8 cellular contexts compared by ENCODE assay signal in the genomic region with DNA sequence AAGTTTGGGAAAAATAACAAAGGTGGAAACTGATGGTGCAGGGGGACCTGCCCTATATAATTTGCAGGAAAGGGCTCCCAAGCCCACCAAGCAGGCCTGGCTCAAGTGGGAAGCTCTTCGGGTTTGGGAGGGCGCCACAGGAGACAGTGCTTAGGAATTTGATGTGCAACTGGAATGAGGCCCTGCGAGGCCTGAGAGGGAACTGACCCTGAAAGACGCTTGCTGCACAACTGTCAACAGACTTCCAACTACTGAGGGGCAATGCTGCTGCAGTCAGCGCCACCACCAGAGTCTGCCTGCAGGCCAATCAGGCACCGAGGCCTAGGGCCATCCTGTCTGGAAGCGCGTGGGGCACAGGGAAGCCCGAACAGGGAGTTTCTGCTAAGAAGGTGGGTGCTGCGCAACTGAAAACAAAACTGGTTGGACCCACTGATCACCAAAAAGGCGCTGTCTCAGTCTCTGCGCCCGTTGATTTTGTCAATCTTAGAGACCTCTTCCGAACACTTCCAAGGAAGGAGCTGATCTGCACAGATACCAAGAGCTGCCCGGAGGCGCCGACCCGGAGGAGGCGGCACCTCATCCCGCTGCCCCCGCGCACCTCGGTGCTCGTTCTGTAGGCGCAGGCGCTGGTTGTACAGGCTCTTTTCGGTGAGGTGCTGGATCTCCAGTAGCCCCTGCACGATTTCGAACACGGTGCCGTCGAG. TPM values are rescaled to one million over a fixed set of nuclear protein-coding genes. Genes with fewer than 3 reads are reported as not detected.
DNase-seq lines count a peak whose midpoint lies in the region; ATAC-seq, FAIRE-seq and TF ChIP-seq lines count a peak whose summit lies in the region.

No MANE protein-coding gene starts in this region.

- intact Hi-C loops in breast epithelium (cut with DNase I; ENCODE audit: low total_unique reads) (no loop called here), stomach (cut with DNase I; ENCODE audit: low total_unique reads) (no loop called here)

- H3K4me3 ChIP-seq in MG63, result peak overlapping the region; percentile 77
- peak overlapping the region; percentile 78 to 95 (median 80) for H3K4me3 ChIP-seq in breast epithelium
- H3K4me3 ChIP-seq in kidney epithelial cell (ENCODE audit: low read depth, low read length), result peak overlapping the region; percentile 63
- peak overlapping the region; percentile 90 to 98 (median 94) for H3K4me3 ChIP-seq in stomach

- H3K27me3 ChIP-seq in MG63 (no peaks in the 10 kb centered on the region), breast epithelium (no peaks in the 10 kb centered on the region), kidney epithelial cell (ENCODE audit: control insufficient read depth, insufficient read depth, low read length) (no peaks in the 10 kb centered on the region), stomach (no peaks in the 10 kb centered on the region)

- no peaks in the 10 kb centered on the region for H3K9me3 ChIP-seq in MG63
- H3K9me3 ChIP-seq in breast epithelium, result no peaks in the 10 kb centered on the region
- H3K9me3 ChIP-seq in stomach, result no peaks in the 10 kb centered on the region

- TF ChIP-seq POLR2A in breast epithelium (IDR thresholded peaks at IDR 0.05) (no peak), stomach (IDR thresholded peaks at IDR 0.05) (no peak)

- WGBS in stomach, 5 donors, result 3 to 6% (median 4%) methylated on average over 21 to 32 of the region's 32 CpGs

- no peak for FAIRE-seq in D721Med (lab: Jason Lieb, UNC)

- TF ChIP-seq EP300 in stomach (IDR thresholded peaks at IDR 0.05), result no peak

- DNase-seq in CD1c-positive myeloid dendritic cell (ENCODE audit: extremely low spot score), result peak; percentile 18
- DNase-seq in MG63, result no peak
- DNase-seq in breast epithelium (ENCODE audit: low spot score in 2 of 2), result peak in 1 of 2 donors; percentile 17
- no peak for DNase-seq in kidney epithelial cell (ENCODE audit: low read depth)
- DNase-seq in stomach, result peak; percentile 24
- no peak for DNase-seq in D721Med (ENCODE audit: insufficient read length, low spot score)
- DNase-seq in NCI-H2029 treated with DMSO at 0.1 percent for 48 hours (lab: John Stamatoyannopoulos, UW), result no peak

- peak overlapping the region; percentile 75 to 79 for H3K27ac ChIP-seq in breast epithelium
- peak overlapping the region; percentile 78 to 90 (median 89) for H3K27ac ChIP-seq in stomach

- no peaks in the 10 kb centered on the region for H3K36me3 ChIP-seq in MG63
- no peaks in the 10 kb centered on the region for H3K36me3 ChIP-seq in breast epithelium
- H3K36me3 ChIP-seq in kidney epithelial cell (ENCODE audit: control insufficient read depth, insufficient read depth, low read length), result no peaks in the 10 kb centered on the region
- H3K36me3 ChIP-seq in stomach, result peaks cover 0 to 17% (median 12%) of the 10 kb centered on the region in 4 donors

- peaks cover 0 to 4% of the 10 kb centered on the region in 2 donors for H3K4me1 ChIP-seq in breast epithelium
- peaks cover 20 to 60% (median 35%) of the 10 kb centered on the region in 4 donors for H3K4me1 ChIP-seq in stomach

- peak; percentile 7 for ATAC-seq in GM19455 (IDR thresholded peaks at IDR 0.05; ENCODE audit: unreplicated experiment)

- TF ChIP-seq CTCF in breast epithelium (IDR thresholded peaks at IDR 0.05), result no peak
- no peak for TF ChIP-seq CTCF in kidney epithelial cell (IDR thresholded peaks at IDR 0.05; ENCODE audit: insufficient read depth, low read length, poor library complexity, severe bottlenecking)
- no peak for TF ChIP-seq CTCF in stomach (IDR thresholded peaks at IDR 0.05)
- TF ChIP-seq CTCF in D721Med (IDR thresholded peaks at IDR 0.05; ENCODE audit: insufficient read depth, missing control alignments), result no peak

RNA-seq across cellular contexts. Expression of a gene that starts 0.7 kb away (rescaled TPM):
- 82.0 and 82.5 TPM in 2 replicates for total RNA-seq in MG63 (2014; rRNA removed; shearing (Covaris generic); ENCODE audit: low replicate concordance)
- total RNA-seq in breast epithelium, result 10 to 100 TPM; 58.3 to 73.6 (median 60.6) TPM
- 83.5 and 100 TPM in 2 replicates for total RNA-seq in kidney epithelial cell
- 100 to 1,000 TPM in 1 of 5 donors, 10 to 100 TPM in 4; 21.4 to 148 (median 46.1) TPM for total RNA-seq in stomach
- polyA plus RNA-seq in stomach, result 10 to 100 TPM; 81.5 to 88.3 (median 83.3) TPM

RNA-seq across cellular contexts. Expression of a gene that starts 51.1 kb away (rescaled TPM):
- total RNA-seq in MG63 (2014; rRNA removed; shearing (Covaris generic); ENCODE audit: low replicate concordance), result 0.10 and 5.7 TPM in 2 replicates
- total RNA-seq in breast epithelium (1 to 10 TPM in 2 of 3 donors, under 1 TPM in 1; 0.48 to 2.0 (median 1.9) TPM), kidney epithelial cell (18.2 and 22.9 TPM in 2 replicates), stomach (1 to 10 TPM in 1 of 5 donors, under 1 TPM in 1, not detected in 3; 0.92 to 1.7 TPM)
- 1 to 10 TPM; 1.4 to 2.2 (median 2.0) TPM for polyA plus RNA-seq in stomach

Comparison
In these comparisons a context has a peak if more than half of its experiments do, and no peak if none do; other contexts are left out.
1. DNase-seq: peak in CD1c-positive myeloid dendritic cell (single experiment) and stomach (single experiment); none in MG63 (single experiment), kidney epithelial cell (single experiment), D721Med (single experiment) and NCI-H2029 treated with DMSO at 0.1 percent for 48 hours (single experiment).
2. Peak in every context shown above with its lines, with median percentiles within 50 percentile points of each other: H3K4me3 ChIP-seq.